Comparison of ENCODE assay signal across 1 cellular context in genomic region chrX:63754860-63755579, GRCh38.
TF ChIP-seq lines count a peak whose summit lies in the region.

No MANE protein-coding gene starts in this region.

TF ChIP-seq in A549, 52 proteins besides CTCF, POLR2A, EP300 and RAD21 (continued from another document):
- TF ChIP-seq HMGXB4 (CRISPR knock-in tag; IDR thresholded peaks at IDR 0.05; ENCODE audit: borderline replicate concordance) (no peak), HEYL (CRISPR knock-in tag; IDR thresholded peaks at IDR 0.05) (no peak)
